ENCODE assay signal across 11 cellular contexts in the genomic region with DNA sequence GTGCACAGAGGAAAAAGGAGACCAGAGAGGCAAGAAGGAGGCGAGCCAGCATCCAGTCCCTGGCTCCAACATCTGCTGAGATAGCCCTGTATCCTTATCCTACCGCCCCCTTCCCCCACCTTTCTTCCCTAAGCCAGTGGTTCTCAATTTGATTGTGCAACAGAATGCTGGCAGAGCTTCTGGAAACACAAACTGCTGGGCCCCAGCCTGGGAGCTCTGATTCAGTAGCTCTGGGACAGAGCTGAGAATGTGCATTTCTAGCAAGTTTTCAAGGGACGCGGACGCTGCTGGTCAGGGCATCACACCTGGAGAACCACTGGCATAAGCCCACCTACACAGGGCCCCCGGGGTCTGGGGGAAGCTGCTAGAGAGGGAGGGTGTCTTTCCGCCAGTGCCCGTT. TPM values are rescaled to one million over a fixed set of nuclear protein-coding genes. Genes with fewer than 3 reads are reported as not detected.
A peak's percentile ranks its signal among the peaks of the same experiment; 100 is the strongest.
DNase-seq lines count a peak whose midpoint lies in the region; ATAC-seq and TF ChIP-seq lines count a peak whose summit lies in the region.
"Had no signal": no experiment of that assay in that cellular context is flagged by ENCODE, and none has a peak within 500 bp of the region (broad histone marks: within the 10 kb centered on the region; RNA-seq: fewer than 3 reads in every experiment).

No MANE protein-coding gene starts in this region.

- H3K9me2 ChIP-seq in GM23338 (ENCODE audit: insufficient read depth) (no peaks in the 10 kb centered on the region), Karpas-422 (replicated peaks; ENCODE audit: insufficient read depth, low read length) (no peaks in the 10 kb centered on the region)

- no peaks in the 10 kb centered on the region for H3K9me3 Mint-ChIP-seq in GM23338
- H3K9me3 Mint-ChIP-seq: IgD-negative memory B cell had no signal

- ATAC-seq in GM23338 (peak; percentile 18), GM21528 (IDR thresholded peaks at IDR 0.05; ENCODE audit: low FRiP score, unreplicated experiment) (no peak), GM21723 (IDR thresholded peaks at IDR 0.05; ENCODE audit: unreplicated experiment) (no peak)

- H2AFZ ChIP-seq in GM23338 (no peak overlapping the region), mesenchymal stem cell (ENCODE audit: low read depth, low read length) (no peak overlapping the region), Karpas-422 (ENCODE audit: low read length) (no peak overlapping the region)

- H3K9me3 ChIP-seq in mesenchymal stem cell (ENCODE audit: control insufficient read depth, low read length) = no peaks in the 10 kb centered on the region
- H3K9me3 ChIP-seq in thyroid gland = no peaks in the 10 kb centered on the region
- H3K9me3 ChIP-seq in Karpas-422 (ENCODE audit: low read length) = no peaks in the 10 kb centered on the region

- peaks cover 26% of the 10 kb centered on the region for H3K4me1 Mint-ChIP-seq in GM23338

- TF ChIP-seq POLR2A in thyroid gland (IDR thresholded peaks at IDR 0.05) = no peak

- H4K20me1 ChIP-seq in GM23338 (replicated peaks; ENCODE audit: insufficient read depth) (no peaks in the 10 kb centered on the region), Karpas-422 (ENCODE audit: insufficient read depth, low read depth, low read length) (no peaks in the 10 kb centered on the region)

- WGBS in mesenchymal stem cell = 65% methylated on average over 5 of the region's 8 CpGs
- WGBS in thyroid gland, 2 donors = 58% methylated on average over 8 of the region's 8 CpGs

- H3K27ac ChIP-seq in GM23338 (ENCODE audit: low read depth) = no peak overlapping the region
- H3K27ac ChIP-seq in mesenchymal stem cell (ENCODE audit: low read length, poor library complexity, severe bottlenecking) = no peak overlapping the region
- H3K27ac ChIP-seq in thyroid gland = no peak overlapping the region
- H3K27ac ChIP-seq in Karpas-422 (ENCODE audit: low read length) = no peak overlapping the region

- DNase-seq in GM23338 (ENCODE audit: low spot score) (no peak), dedifferentiated amniotic fluid mesenchymal stem cell (ENCODE audit: extremely low spot score) (peak; percentile 64), mesenchymal stem cell (peak; percentile 28), thyroid gland (peak; percentile 23 to 44), Karpas-422 (no peak), NCI-H1694 (lab: John Stamatoyannopoulos, UW) (no peak)
- DNase-seq: activated T-cell treated with anti-CD3 and anti-CD28 coated beads for 4 hours, DMS53 had no signal

- H3K36me3 ChIP-seq in GM23338 (ENCODE audit: insufficient read depth) (no peaks in the 10 kb centered on the region), mesenchymal stem cell (ENCODE audit: control insufficient read depth in 1 of 2, insufficient read depth in 2 of 2, low read depth in 1 of 2, low read length in 2 of 2) (no peaks in the 10 kb centered on the region), thyroid gland (no peaks in the 10 kb centered on the region), Karpas-422 (ENCODE audit: insufficient read depth, low read length) (no peaks in the 10 kb centered on the region)

- H4K91ac ChIP-seq in mesenchymal stem cell (ENCODE audit: low read length) = no peak overlapping the region

- no peak overlapping the region for H2BK12ac ChIP-seq in mesenchymal stem cell (ENCODE audit: low read length in 2 of 2)

- TF ChIP-seq CTCF in GM23338 (conservative IDR thresholded peaks at IDR 0.05; ENCODE audit: low read depth in 2 of 2) = no peak
- TF ChIP-seq CTCF in thyroid gland (IDR thresholded peaks at IDR 0.05) = no peak

- H2BK15ac ChIP-seq in mesenchymal stem cell (ENCODE audit: low read depth, poor library complexity, severe bottlenecking) = no peak overlapping the region

- no peak overlapping the region for H3K14ac ChIP-seq in mesenchymal stem cell (ENCODE audit: low read length in 2 of 2)

- no peak overlapping the region for H3K27ac Mint-ChIP-seq in GM23338

- H3K4ac ChIP-seq in mesenchymal stem cell (ENCODE audit: low read depth in 1 of 2, low read length in 2 of 2) = no peak overlapping the region

- H3K4me3 ChIP-seq in GM23338 (no peak overlapping the region), mesenchymal stem cell (ENCODE audit: insufficient read depth in 1 of 2, low read depth in 1 of 2, low read length in 2 of 2) (peak overlapping the region in 1 of 2 experiments; percentile 44), thyroid gland (replicated peaks in 1 of 3) (no peak overlapping the region), Karpas-422 (ENCODE audit: low read length) (no peak overlapping the region)

- H3K4me2 ChIP-seq in GM23338 = no peak overlapping the region
- no peak overlapping the region for H3K4me2 ChIP-seq in mesenchymal stem cell (ENCODE audit: low read length, poor library complexity, severe bottlenecking)
- H3K4me2 ChIP-seq in Karpas-422 (ENCODE audit: low read depth, low read length, poor library complexity, severe bottlenecking) = no peak overlapping the region

- no peak overlapping the region for H4K8ac ChIP-seq in mesenchymal stem cell (ENCODE audit: low read length)

- H2BK120ac ChIP-seq in mesenchymal stem cell (ENCODE audit: low read depth, low read length) = no peak overlapping the region

- intact Hi-C loops in thyroid gland (cut with DNase I) = no loop called here

- H3K4me1 ChIP-seq in GM23338 (ENCODE audit: insufficient read depth) (0 out of 2 replicates have a peak, but pooled peaks cover 9% of the 10 kb centered on the region), mesenchymal stem cell (ENCODE audit: control insufficient read depth, insufficient read depth, low read depth, low read length) (peaks cover 10% of the 10 kb centered on the region), thyroid gland (no peaks in the 10 kb centered on the region), Karpas-422 (ENCODE audit: low read length) (no peaks in the 10 kb centered on the region)

- H2BK5ac ChIP-seq in mesenchymal stem cell (ENCODE audit: low read depth, low read length, poor library complexity, severe bottlenecking) = no peak overlapping the region

- H3K23ac ChIP-seq in mesenchymal stem cell (ENCODE audit: low read length in 2 of 2) = no peak overlapping the region

- no peaks in the 10 kb centered on the region for H3K36me3 Mint-ChIP-seq in GM23338 (ENCODE audit: low read depth)

- no peaks in the 10 kb centered on the region for H3F3A ChIP-seq in GM23338 (replicated peaks; ENCODE audit: low read depth)

- H2AK5ac ChIP-seq in mesenchymal stem cell (ENCODE audit: low read length, severe bottlenecking) = no peak overlapping the region

- H3K9ac ChIP-seq in mesenchymal stem cell (ENCODE audit: low read length) = peak overlapping the region; percentile 54
- no peak overlapping the region for H3K9ac ChIP-seq in Karpas-422 (ENCODE audit: low read length)

- peaks cover 7% of the 10 kb centered on the region for H3K27me3 Mint-ChIP-seq in GM23338 (ENCODE audit: insufficient read depth, low read depth, poor library complexity)

- H3K18ac ChIP-seq in mesenchymal stem cell (ENCODE audit: low read depth in 1 of 2, low read length in 2 of 2) = peak overlapping the region in 1 of 2 experiments; percentile 43

- H3K27me3 ChIP-seq in GM23338 (ENCODE audit: insufficient read depth) (no peaks in the 10 kb centered on the region), mesenchymal stem cell (ENCODE audit: control insufficient read depth in 1 of 2, insufficient read depth in 1 of 2, low read length in 2 of 2) (peaks cover 11 to 50% of the 10 kb centered on the region in 2 experiments), thyroid gland (no peaks in the 10 kb centered on the region), Karpas-422 (ENCODE audit: low read length) (no peaks in the 10 kb centered on the region)

- H3K79me1 ChIP-seq in mesenchymal stem cell (replicated peaks; ENCODE audit: low read length, poor library complexity, severe bottlenecking) = no peaks in the 10 kb centered on the region

- no peak overlapping the region for H3K4me3 Mint-ChIP-seq in GM23338

- H3K79me2 ChIP-seq in GM23338 (replicated peaks; ENCODE audit: insufficient read depth) (no peaks in the 10 kb centered on the region), Karpas-422 (ENCODE audit: low read length) (no peaks in the 10 kb centered on the region)

TF ChIP-seq in GM23338, 12 proteins besides CTCF, POLR2A, EP300 and RAD21 (continues in another document):
- TF ChIP-seq CREB1 (CRISPR knock-in tag; IDR thresholded peaks at IDR 0.05; ENCODE audit: low read depth) = no peak

RNA-seq across cellular contexts. Expression of gene AK8, which starts 21.1 kb away (rescaled TPM):
- 0.14 and 0.82 TPM in 2 replicates for total RNA-seq in GM23338 (2014; rRNA removed; shearing (Covaris generic))
- 0.70 and 0.78 TPM in 2 replicates for polyA plus RNA-seq in GM23338 (2016; fragmentation: Nextera tagmentation; extraction: Ambion mirVana)
- 0.14 TPM for polyA plus RNA-seq in mesenchymal stem cell (2013, experiment 1 of 2)
- polyA plus RNA-seq in mesenchymal stem cell (2013, experiment 2 of 2) = 0.26 TPM
- 1 to 10 TPM; 5.4 to 9.9 (median 8.0) TPM for total RNA-seq in thyroid gland
- 1.3 TPM in 1 of 2 replicates, not detected in the other for total RNA-seq in Karpas-422 (2014; rRNA removed; shearing (Covaris generic); ENCODE audit: low replicate concordance)

RNA-seq across cellular contexts. Expression of gene SPACA9, which starts 21.7 kb away (rescaled TPM):
- total RNA-seq in GM23338 (2014; rRNA removed; shearing (Covaris generic)) = 0.78 and 1.5 TPM in 2 replicates
- 0.85 and 1.1 TPM in 2 replicates for polyA plus RNA-seq in GM23338 (2016; fragmentation: Nextera tagmentation; extraction: Ambion mirVana)
- polyA plus RNA-seq in mesenchymal stem cell (2013, experiment 1 of 2) = 4.2 TPM
- polyA plus RNA-seq in mesenchymal stem cell (2013, experiment 2 of 2) = 4.3 TPM
- total RNA-seq in thyroid gland = 10 to 100 TPM; 14.6 to 22.3 (median 19.0) TPM
- 4.9 and 13.5 TPM in 2 replicates for total RNA-seq in Karpas-422 (2014; rRNA removed; shearing (Covaris generic); ENCODE audit: low replicate concordance)

Comparison
In these comparisons a context has a peak if more than half of its experiments do, and no peak if none do; other contexts are left out.
1. DNase-seq: peak in dedifferentiated amniotic fluid mesenchymal stem cell (single experiment), mesenchymal stem cell (single experiment) and thyroid gland (2 of 2); none in GM23338 (single experiment), Karpas-422 (single experiment) and NCI-H1694 (single experiment).